Comparison of ENCODE assay signal across 8 cellular contexts in the genomic region with DNA sequence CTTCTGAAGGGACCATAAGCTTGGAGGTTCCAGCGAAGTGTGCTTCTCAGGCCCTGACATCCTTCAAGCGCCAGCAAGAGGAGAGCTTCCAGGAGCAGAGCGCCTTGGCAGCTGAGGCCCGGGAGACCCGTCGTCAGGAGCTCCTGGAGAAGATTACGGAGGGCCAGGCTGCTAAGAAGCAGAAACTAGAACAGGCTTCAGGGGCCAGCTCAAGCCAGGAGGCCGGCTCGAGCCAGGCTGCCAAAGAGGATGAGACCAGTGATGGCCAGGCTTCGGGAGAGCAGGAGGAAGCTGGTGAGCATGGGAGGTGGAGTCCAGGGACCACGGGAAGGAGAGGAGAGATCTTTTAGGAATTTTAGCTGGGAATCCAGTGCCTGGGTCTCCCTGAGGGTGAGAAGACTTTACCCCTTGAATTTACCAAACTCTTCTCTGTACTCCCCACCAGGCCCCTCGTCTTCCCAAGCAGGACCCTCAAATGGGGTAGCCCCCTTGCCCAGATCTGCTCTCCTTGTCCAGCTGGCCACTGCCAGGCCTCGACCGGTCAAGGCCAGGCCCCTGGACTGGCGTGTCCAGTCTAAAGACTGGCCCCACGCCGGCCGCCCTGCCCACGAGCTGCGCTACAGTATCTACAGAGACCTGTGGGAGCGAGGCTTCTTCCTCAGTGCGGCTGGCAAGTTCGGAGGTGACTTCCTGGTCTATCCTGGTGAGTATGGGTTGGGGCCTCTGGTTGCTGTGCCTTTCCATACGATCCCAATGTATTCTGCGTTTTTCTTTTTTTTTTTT. TPM values are rescaled to one million over a fixed set of nuclear protein-coding genes. Genes with fewer than 3 reads are reported as not detected.
DNase-seq lines count a peak whose midpoint lies in the region; ATAC-seq and TF ChIP-seq lines count a peak whose summit lies in the region.

No MANE protein-coding gene starts in this region.

- no peak for TF ChIP-seq RAD21 in liver (IDR thresholded peaks at IDR 0.05)

- peak overlapping the region; percentile 75 for H3K27ac Mint-ChIP-seq in activated naive CD4-positive, alpha-beta T cell treated with anti-CD3 and anti-CD28 coated beads for 36 hours

- no peak for TF ChIP-seq EP300 in upper lobe of left lung (IDR thresholded peaks at IDR 0.05)

- TF ChIP-seq POLR2A in upper lobe of left lung (IDR thresholded peaks at IDR 0.05): no peak

- peaks cover 14% of the 10 kb centered on the region for H3K36me3 Mint-ChIP-seq in activated naive CD4-positive, alpha-beta T cell treated with anti-CD3 and anti-CD28 coated beads for 36 hours (ENCODE audit: low read depth)

- H3K9me3 Mint-ChIP-seq in activated naive CD4-positive, alpha-beta T cell treated with anti-CD3 and anti-CD28 coated beads for 36 hours: no peaks in the 10 kb centered on the region

- intact Hi-C loops in activated naive CD4-positive, alpha-beta T cell treated with anti-CD3 and anti-CD28 coated beads for 36 hours (cut with micrococcal nuclease): loop anchor here (2.0 kb wide), 4 partner anchors 17 to 1463 kb away; a partner anchor contains a TSS

- H3K27me3 ChIP-seq in adipocyte (replicated peaks; ENCODE audit: control insufficient read depth, insufficient read depth, low read length): no peaks in the 10 kb centered on the region
- H3K27me3 ChIP-seq in liver (ENCODE audit: control insufficient read depth in 4 of 4, insufficient read depth in 4 of 4, low read length in 3 of 4): no peaks in the 10 kb centered on the region
- no peaks in the 10 kb centered on the region for H3K27me3 ChIP-seq in upper lobe of left lung

- peak; percentile 24 for DNase-seq in activated naive CD4-positive, alpha-beta T cell treated with anti-CD3 and anti-CD28 coated beads for 36 hours
- no peak for DNase-seq in activated naive CD4-positive, alpha-beta T cell (lab: John Stamatoyannopoulos, UW)
- DNase-seq in adipocyte (ENCODE audit: low read depth) (no peak), upper lobe of left lung (peak in 1 of 2 donors; percentile 88), OCI-M2 (lab: John Stamatoyannopoulos, UW; ENCODE audit: unreplicated experiment) (no peak), NCI-H1105 (lab: John Stamatoyannopoulos, UW) (no peak)
- no peak for DNase-seq in stimulated activated CD4-positive, alpha-beta T cell treated with anti-CD3 and anti-CD28 coated beads, Interleukin-12 subunit alpha, Interleukin-12 subunit beta, amount 100 ng/mL, for 4 hours

- no peak for ATAC-seq in upper lobe of left lung (ENCODE audit: low FRiP score in 2 of 2)

- H3K4me1 ChIP-seq in adipocyte (ENCODE audit: control insufficient read depth, insufficient read depth, low read length) (peaks cover 18% of the 10 kb centered on the region), liver (ENCODE audit: control insufficient read depth in 4 of 4, insufficient read depth in 4 of 4, low read length in 3 of 4) (peaks cover 11 to 23% (median 18%) of the 10 kb centered on the region in 4 donors), upper lobe of left lung (peaks cover 19 to 33% (median 22%) of the 10 kb centered on the region in 4 donors)

- H3K27ac ChIP-seq in liver (ENCODE audit: low read depth in 1 of 2, low read length in 2 of 2): peak overlapping the region; percentile 96 to 99
- H3K27ac ChIP-seq in upper lobe of left lung: peak overlapping the region; percentile 99 to 100 (median 99)

- H3K9ac ChIP-seq in adipocyte (ENCODE audit: low read length) (peak overlapping the region; percentile 96), liver (ENCODE audit: low read depth in 1 of 2, low read length in 2 of 2) (peak overlapping the region; percentile 29 to 63)

- TF ChIP-seq CTCF in liver (IDR thresholded peaks at IDR 0.05; ENCODE audit: low read depth, low read length, missing input control) (no peak), upper lobe of left lung (IDR thresholded peaks at IDR 0.05) (no peak)

- H3K9me3 ChIP-seq in adipocyte (ENCODE audit: control insufficient read depth, low read length) (no peaks in the 10 kb centered on the region), liver (ENCODE audit: control insufficient read depth in 4 of 4, low read length in 3 of 4) (no peaks in the 10 kb centered on the region), upper lobe of left lung (no peaks in the 10 kb centered on the region)

- CTCF ChIA-PET in activated naive CD4-positive, alpha-beta T cell treated with anti-CD3 and anti-CD28 coated beads for 36 hours (lab: Charles Lee): no interaction called here

- 52% methylated on average over 25 of the region's 25 CpGs for WGBS in liver
- 53 to 68% methylated on average over 17 to 25 of the region's 25 CpGs for WGBS in upper lobe of left lung, 2 donors

- H3K36me3 ChIP-seq in adipocyte (ENCODE audit: control insufficient read depth, insufficient read depth, low read length, severe bottlenecking) (peaks cover 13% of the 10 kb centered on the region), liver (ENCODE audit: control insufficient read depth in 4 of 4, insufficient read depth in 3 of 4, low read depth in 1 of 4, low read length in 3 of 4) (peaks cover 4 to 17% (median 12%) of the 10 kb centered on the region in 4 donors), upper lobe of left lung (peaks cover 0 to 23% (median 16%) of the 10 kb centered on the region in 4 donors)

- peak overlapping the region; percentile 82 for H3K4me3 Mint-ChIP-seq in activated naive CD4-positive, alpha-beta T cell treated with anti-CD3 and anti-CD28 coated beads for 36 hours

- no peaks in the 10 kb centered on the region for H3K27me3 Mint-ChIP-seq in activated naive CD4-positive, alpha-beta T cell treated with anti-CD3 and anti-CD28 coated beads for 36 hours (ENCODE audit: low read depth)

- H3K4me3 ChIP-seq in adipocyte (ENCODE audit: low read length) (peak overlapping the region; percentile 91), liver (ENCODE audit: low read depth in 1 of 3, low read length in 3 of 3) (peak overlapping the region; percentile 50 to 78 (median 68)), upper lobe of left lung (peak overlapping the region; percentile 73 to 85 (median 80))

- H3K4me1 Mint-ChIP-seq in activated naive CD4-positive, alpha-beta T cell treated with anti-CD3 and anti-CD28 coated beads for 36 hours (ENCODE audit: low read depth): peaks cover 31% of the 10 kb centered on the region

TF ChIP-seq in liver, 16 proteins besides CTCF, POLR2A, EP300 and RAD21 (continues in another document):
- no peak for TF ChIP-seq FOXA2 (IDR thresholded peaks at IDR 0.05)
- no peak for TF ChIP-seq HNF4G (IDR thresholded peaks at IDR 0.05)
- no peak for TF ChIP-seq NR2F2 (IDR thresholded peaks at IDR 0.05)
- no peak for TF ChIP-seq RXRA (IDR thresholded peaks at IDR 0.05)
- no peak for TF ChIP-seq HNF4A (conservative IDR thresholded peaks at IDR 0.05)
- no peak for TF ChIP-seq FOXA1 (IDR thresholded peaks at IDR 0.05)
- TF ChIP-seq GABPA (IDR thresholded peaks at IDR 0.05 in 1 of 2, conservative IDR thresholded peaks at IDR 0.05 in 1 of 2): no peak
- no peak for TF ChIP-seq SP1 (IDR thresholded peaks at IDR 0.05)
- TF ChIP-seq EGR1 (IDR thresholded peaks at IDR 0.05; ENCODE audit: low read depth in 2 of 2): no peak
- TF ChIP-seq, protein P1, sequence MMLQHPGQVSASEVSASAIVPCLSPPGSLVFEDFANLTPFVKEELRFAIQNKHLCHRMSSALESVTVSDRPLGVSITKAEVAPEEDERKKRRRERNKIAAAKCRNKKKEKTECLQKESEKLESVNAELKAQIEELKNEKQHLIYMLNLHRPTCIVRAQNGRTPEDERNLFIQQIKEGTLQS (IDR thresholded peaks at IDR 0.05): no peak
- TF ChIP-seq, protein P2, sequence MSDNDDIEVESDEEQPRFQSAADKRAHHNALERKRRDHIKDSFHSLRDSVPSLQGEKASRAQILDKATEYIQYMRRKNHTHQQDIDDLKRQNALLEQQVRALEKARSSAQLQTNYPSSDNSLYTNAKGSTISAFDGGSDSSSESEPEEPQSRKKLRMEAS (IDR thresholded peaks at IDR 0.05): no peak
- TF ChIP-seq TAF1 (conservative IDR thresholded peaks at IDR 0.05): no peak
- no peak for TF ChIP-seq YY1 (IDR thresholded peaks at IDR 0.05)

RNA-seq across cellular contexts. Expression of a gene that starts 0.8 kb away (rescaled TPM):
- total RNA-seq in activated naive CD4-positive, alpha-beta T cell treated with anti-CD3 and anti-CD28 coated beads for 36 hours: 1 to 10 TPM; 8.0 to 8.5 TPM
- total RNA-seq in liver (10 to 100 TPM; 21.8 to 37.9 TPM), upper lobe of left lung (10 to 100 TPM; 43.2 to 78.4 (median 49.7) TPM)
- polyA plus RNA-seq in liver: 10 to 100 TPM; 15.5 to 27.4 TPM

RNA-seq across cellular contexts. Expression of a gene that starts 2.5 kb away (rescaled TPM):
- 10 to 100 TPM; 33.7 to 36.1 TPM for total RNA-seq in activated naive CD4-positive, alpha-beta T cell treated with anti-CD3 and anti-CD28 coated beads for 36 hours
- total RNA-seq in liver: 10 to 100 TPM; 10.3 to 10.6 TPM
- polyA plus RNA-seq in liver: 10 to 100 TPM; 19.3 to 31.5 TPM
- 100 to 1,000 TPM in 1 of 6 donors, 10 to 100 TPM in 5; 43.7 to 121 (median 75.4) TPM for total RNA-seq in upper lobe of left lung

RNA-seq across cellular contexts. Expression of a gene that starts 8.8 kb away (rescaled TPM):
- 1,000 to 10,000 TPM; 1,883 to 1,912 TPM for total RNA-seq in activated naive CD4-positive, alpha-beta T cell treated with anti-CD3 and anti-CD28 coated beads for 36 hours
- total RNA-seq in liver (1,000 to 10,000 TPM in 1 of 2 donors, 100 to 1,000 TPM in 1; 745 to 1,462 TPM), upper lobe of left lung (1,000 to 10,000 TPM in 5 of 6 donors, 100 to 1,000 TPM in 1; 985 to 1,704 (median 1,208) TPM)
- polyA plus RNA-seq in liver: 1,000 to 10,000 TPM in 1 of 2 donors, 100 to 1,000 TPM in 1; 290 to 1,080 TPM

RNA-seq across cellular contexts. Expression of a gene that starts 18.9 kb away (rescaled TPM):
- total RNA-seq in activated naive CD4-positive, alpha-beta T cell treated with anti-CD3 and anti-CD28 coated beads for 36 hours: under 1 TPM in 1 of 2 experiments, not detected in 1; 0.24 TPM
- total RNA-seq in liver: 1 to 10 TPM in 1 of 2 donors, under 1 TPM in 1; 0.23 to 1.8 TPM
- polyA plus RNA-seq in liver: 1 to 10 TPM in 1 of 2 donors, under 1 TPM in 1; 0.92 to 2.4 TPM
- 100 to 1,000 TPM in 1 of 6 donors, 10 to 100 TPM in 5; 35.7 to 116 (median 48.5) TPM for total RNA-seq in upper lobe of left lung

RNA-seq across cellular contexts. Expression of a gene that starts 30.9 kb away (rescaled TPM):
- not detected for total RNA-seq in activated naive CD4-positive, alpha-beta T cell treated with anti-CD3 and anti-CD28 coated beads for 36 hours
- 10 to 100 TPM in 1 of 2 donors, 1 to 10 TPM in 1; 2.5 to 10.5 TPM for total RNA-seq in liver
- 1 to 10 TPM; 2.2 to 4.2 TPM for polyA plus RNA-seq in liver
- total RNA-seq in upper lobe of left lung: 100 to 1,000 TPM in 1 of 6 donors, 10 to 100 TPM in 5; 43.4 to 106 (median 70.7) TPM
